ENCODE assay signal across 8 cellular contexts in genomic region chr4:6873792-6874461, GRCh38. TPM values are rescaled to one million over a fixed set of nuclear protein-coding genes. Genes with fewer than 3 reads are reported as not detected.
DNase-seq lines count a peak whose midpoint lies in the region; ATAC-seq and TF ChIP-seq lines count a peak whose summit lies in the region.

No MANE protein-coding gene starts in this region.

- H3K4me1 ChIP-seq in left ventricle myocardium inferior (peaks cover 71% of the 10 kb centered on the region), sigmoid colon (peaks cover 0 to 5% (median 0%) of the 10 kb centered on the region in 4 donors)

- no peak for TF ChIP-seq EP300 in sigmoid colon (IDR thresholded peaks at IDR 0.05)

- DNase-seq in NCI-H82 (lab: John Stamatoyannopoulos, UW) (peak; percentile 75), NCI-H82 treated with DMSO at 0.1 percent for 48 hours (lab: John Stamatoyannopoulos, UW; ENCODE audit: unreplicated experiment) (no peak), SKM-1 treated with dmso at 0.1 percent for 144 hours (lab: John Stamatoyannopoulos, UW; ENCODE audit: unreplicated experiment) (peak; percentile 64), left ventricle myocardium inferior (peak; percentile 70), sigmoid colon (peak; percentile 77), NCI-H2171 (lab: John Stamatoyannopoulos, UW) (no peak)
- peak; percentile 64 for DNase-seq in activated naive CD8-positive, alpha-beta T cell treated with anti-CD3 and anti-CD28 coated beads, Interleukin-2, amount 50 U/mL, for 16 hours (ENCODE audit: low read depth, low spot score)

- H3K36me3 ChIP-seq in left ventricle myocardium inferior, result peaks cover 75% of the 10 kb centered on the region
- peaks cover 0 to 74% (median 43%) of the 10 kb centered on the region in 4 donors for H3K36me3 ChIP-seq in sigmoid colon

- ATAC-seq in HG03520 (IDR thresholded peaks at IDR 0.05; ENCODE audit: unreplicated experiment), result peak; percentile 69

- TF ChIP-seq POLR2A in sigmoid colon (IDR thresholded peaks at IDR 0.05), result no peak

- TF ChIP-seq CTCF in left ventricle myocardium inferior (IDR thresholded peaks at IDR 0.05; ENCODE audit: borderline replicate concordance), result peak; percentile 88
- peak; percentile 39 to 82 (median 78) for TF ChIP-seq CTCF in sigmoid colon (IDR thresholded peaks at IDR 0.05)

- WGBS in sigmoid colon, 2 donors, result 25 to 52% methylated on average over 3 of the region's 3 CpGs

- H3K4me3 ChIP-seq in left ventricle myocardium inferior, result no peak overlapping the region
- no peak overlapping the region for H3K4me3 ChIP-seq in sigmoid colon

- H3K27me3 ChIP-seq in left ventricle myocardium inferior (ENCODE audit: low read depth) (no peaks in the 10 kb centered on the region), sigmoid colon (no peaks in the 10 kb centered on the region)

- intact Hi-C loops in left ventricle myocardium inferior (cut with micrococcal nuclease) (loop anchor here (5.0 kb wide), 1 partner anchor 157 kb away; the partner anchor contains the start of gene BLOC1S4), sigmoid colon (cut with DNase I) (loop anchor here (1.0 to 5.0 kb wide), 2 partner anchors 92 to 154 kb away; partner anchors contain the start of gene KIAA0232)

- H3K9me3 ChIP-seq in left ventricle myocardium inferior (replicated peaks) (no peaks in the 10 kb centered on the region), sigmoid colon (no peaks in the 10 kb centered on the region)

- H3K27ac ChIP-seq in left ventricle myocardium inferior (replicated peaks) (peak overlapping the region; percentile 18), sigmoid colon (no peak overlapping the region)

RNA-seq across cellular contexts. Expression of gene TBC1D14, which starts 35.7 kb away (rescaled TPM):
- total RNA-seq in left ventricle myocardium inferior, result 36.1 TPM
- total RNA-seq in sigmoid colon, result 10 to 100 TPM; 26.3 to 46.4 (median 32.6) TPM
- polyA plus RNA-seq in sigmoid colon, result 10 to 100 TPM; 19.2 to 38.5 (median 22.2) TPM

Comparison
In these comparisons a context has a peak if more than half of its experiments do, and no peak if none do; other contexts are left out.
1. DNase-seq: peak in NCI-H82 (single experiment), SKM-1 treated with dmso at 0.1 percent for 144 hours (single experiment), activated naive CD8-positive, alpha-beta T cell treated with anti-CD3 and anti-CD28 coated beads, Interleukin-2, amount 50 U/mL, for 16 hours (single experiment), left ventricle myocardium inferior (single experiment) and sigmoid colon (single experiment); none in NCI-H82 treated with DMSO at 0.1 percent for 48 hours (single experiment) and NCI-H2171 (single experiment).